31 cellular contexts compared by ENCODE assay signal in genomic region chr14:68333265-68333664, GRCh38.
DNase-seq lines count a peak whose midpoint lies in the region; ATAC-seq, FAIRE-seq and TF ChIP-seq lines count a peak whose summit lies in the region.
"Had no signal": no experiment of that assay in that cellular context is flagged by ENCODE, and none has a peak within 500 bp of the region (broad histone marks: within the 10 kb centered on the region; RNA-seq: fewer than 3 reads in every experiment).

No MANE protein-coding gene starts in this region.

- peaks cover 39% of the 10 kb centered on the region for H3K4me1 Mint-ChIP-seq in CD14-positive monocyte

- no peak overlapping the region for H3K4me3 ChIP-seq in neutrophil (ENCODE audit: low read depth in 1 of 2, low read length in 1 of 2)
- H3K4me3 ChIP-seq: K562, MG63, smooth muscle cell had no signal

- no peaks in the 10 kb centered on the region for H3K9me3 ChIP-seq in neutrophil
- H3K9me3 ChIP-seq: MG63 had no signal

- peak; percentile 51 for ATAC-seq in GM21723 (IDR thresholded peaks at IDR 0.05; ENCODE audit: unreplicated experiment)
- ATAC-seq: foreskin keratinocyte, K562, left ventricle myocardium superior, WTC11 had no signal

- peak overlapping the region; percentile 35 for H3K27ac ChIP-seq in neutrophil
- H3K27ac ChIP-seq: foreskin keratinocyte had no signal

- no peak for DNase-seq in GM12891 (ENCODE audit: insufficient read length, low spot score)
- DNase-seq in RPMI8226, result peak; percentile 4
- DNase-seq in NCI-H446 treated with DMSO at 0.1 percent for 48 hours (lab: John Stamatoyannopoulos, UW), result no peak
- DNase-seq in CD14-positive monocyte (ENCODE audit: low spot score), result no peak
- DNase-seq in mucosa of gallbladder (ENCODE audit: low spot score), result no peak
- no peak for DNase-seq in NCI-H1694 treated with DMSO at 0.1 percent for 48 hours (lab: John Stamatoyannopoulos, UW)
- DNase-seq: activated CD4-positive, alpha-beta T cell treated with anti-CD3 and anti-CD28 coated beads, Interleukin-2, amount 50 U/mL, for 48 hours; activated CD8-positive, alpha-beta memory T cell treated with anti-CD3 and anti-CD28 coated beads, Interleukin-2, amount 50 U/mL, for 48 hours; activated effector memory CD4-positive, alpha-beta T cell treated with Interleukin-2 at 50 U/mL for 16 hours; activated naive CD8-positive, alpha-beta T cell treated with anti-CD3 and anti-CD28 coated beads, Interleukin-2, amount 10 ng/mL, durations not matched to agents 7 days and 5 days; DMS53; effector CD8-positive, alpha-beta T cell; erythroblast; foreskin keratinocyte; GF-D8; H9; immature natural killer cell; left ventricle myocardium superior; MG63; NCI-H1694; NCI-H774; nucleus accumbens; stimulated activated CD4-positive, alpha-beta T cell treated with anti-CD3 and anti-CD28 coated beads, Interleukin-2, amount 100 ng/mL, for 48 hours; stimulated activated naive CD4-positive, alpha-beta T cell treated with Interleukin-2 at 50 U/mL for 16 hours had no signal

- peak; percentile 85 for FAIRE-seq in GM12891 (lab: Jason Lieb, UNC)
- FAIRE-seq: K562, RCC 7860 had no signal

- H3K9me3 Mint-ChIP-seq in CD14-positive monocyte, result peaks cover 0 to 3% (median 0%) of the 10 kb centered on the region in 7 donors
- H3K9me3 Mint-ChIP-seq: activated naive CD8-positive, alpha-beta T cell treated with anti-CD3 and anti-CD28 coated beads, Interleukin-2, amount 10 ng/mL, durations not matched to agents 7 days and 5 days; H9; immature natural killer cell; T-helper 2 cell treated with Interferon-gamma antibody and Interleukin-4, amounts not matched to agents 5 μg/mL and 100 μg/mL, for 36 hours had no signal

- no peaks in the 10 kb centered on the region for H3K36me3 ChIP-seq in neutrophil
- H3K36me3 ChIP-seq: MG63 had no signal

- H3K4me1 ChIP-seq in neutrophil (ENCODE audit: control insufficient read depth in 1 of 2, insufficient read depth in 1 of 2, low read depth in 1 of 2, low read length in 1 of 2), result peaks cover 33 to 36% of the 10 kb centered on the region in 2 experiments
- H3K4me1 ChIP-seq: foreskin keratinocyte had no signal

- no peak overlapping the region for H3K4me3 Mint-ChIP-seq in CD14-positive monocyte
- H3K4me3 Mint-ChIP-seq: activated naive CD8-positive, alpha-beta T cell treated with anti-CD3 and anti-CD28 coated beads, Interleukin-2, amount 10 ng/mL, durations not matched to agents 7 days and 5 days; H9; immature natural killer cell; T-helper 2 cell treated with Interferon-gamma antibody and Interleukin-4, amounts not matched to agents 5 μg/mL and 100 μg/mL, for 36 hours; WTC11 had no signal

- intact Hi-C loops in CD14-positive monocyte (cut with micrococcal nuclease), result no loop called here

- H3K27me3 ChIP-seq in neutrophil, result no peaks in the 10 kb centered on the region
- H3K27me3 ChIP-seq: foreskin keratinocyte, MG63 had no signal

- TF ChIP-seq CTCF in neutrophil (IDR thresholded peaks at IDR 0.05) (no peak), CD14-positive monocyte (IDR thresholded peaks at IDR 0.05) (no peak)

- H3K27me3 Mint-ChIP-seq in CD14-positive monocyte (ENCODE audit: low read depth in 3 of 3), result no peaks in the 10 kb centered on the region
- H3K27me3 Mint-ChIP-seq: activated naive CD8-positive, alpha-beta T cell treated with anti-CD3 and anti-CD28 coated beads, Interleukin-2, amount 10 ng/mL, durations not matched to agents 7 days and 5 days had no signal

- H3K27ac Mint-ChIP-seq in CD14-positive monocyte, result peak overlapping the region in 1 of 7 donors; percentile 63
- H3K27ac Mint-ChIP-seq: activated naive CD8-positive, alpha-beta T cell treated with anti-CD3 and anti-CD28 coated beads, Interleukin-2, amount 10 ng/mL, durations not matched to agents 7 days and 5 days; immature natural killer cell; T-helper 2 cell treated with Interferon-gamma antibody and Interleukin-4, amounts not matched to agents 5 μg/mL and 100 μg/mL, for 36 hours; WTC11 had no signal

- TF ChIP-seq POLR2A in GM12891 (IDR thresholded peaks at IDR 0.05; ENCODE audit: low read depth, low read length), result no peak

- peaks cover 0 to 2% of the 10 kb centered on the region in 2 donors for H3K36me3 Mint-ChIP-seq in CD14-positive monocyte

TF ChIP-seq in GM12891, 5 proteins besides CTCF, POLR2A, EP300 and RAD21:
- TF ChIP-seq SPI1 (IDR thresholded peaks at IDR 0.05; ENCODE audit: low read depth, low read length), result peak; percentile 88
- no peak for TF ChIP-seq POLR2AphosphoS5 (IDR thresholded peaks at IDR 0.05; ENCODE audit: low read depth, low read length)
